In genomic region chr12:110582286-110583136, GRCh38 we compare ENCODE assay signal across 1 cellular context.
TF ChIP-seq lines count a peak whose summit lies in the region.

No MANE protein-coding gene starts in this region.

TF ChIP-seq in K562, 482 proteins besides CTCF, POLR2A, EP300 and RAD21 (continued from another document and continues in another):
- TF ChIP-seq, protein P1, sequence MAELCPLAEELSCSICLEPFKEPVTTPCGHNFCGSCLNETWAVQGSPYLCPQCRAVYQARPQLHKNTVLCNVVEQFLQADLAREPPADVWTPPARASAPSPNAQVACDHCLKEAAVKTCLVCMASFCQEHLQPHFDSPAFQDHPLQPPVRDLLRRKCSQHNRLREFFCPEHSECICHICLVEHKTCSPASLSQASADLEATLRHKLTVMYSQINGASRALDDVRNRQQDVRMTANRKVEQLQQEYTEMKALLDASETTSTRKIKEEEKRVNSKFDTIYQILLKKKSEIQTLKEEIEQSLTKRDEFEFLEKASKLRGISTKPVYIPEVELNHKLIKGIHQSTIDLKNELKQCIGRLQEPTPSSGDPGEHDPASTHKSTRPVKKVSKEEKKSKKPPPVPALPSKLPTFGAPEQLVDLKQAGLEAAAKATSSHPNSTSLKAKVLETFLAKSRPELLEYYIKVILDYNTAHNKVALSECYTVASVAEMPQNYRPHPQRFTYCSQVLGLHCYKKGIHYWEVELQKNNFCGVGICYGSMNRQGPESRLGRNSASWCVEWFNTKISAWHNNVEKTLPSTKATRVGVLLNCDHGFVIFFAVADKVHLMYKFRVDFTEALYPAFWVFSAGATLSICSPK (IDR thresholded peaks at IDR 0.05; ENCODE audit: borderline replicate concordance), result no peak
- TF ChIP-seq, protein P2, sequence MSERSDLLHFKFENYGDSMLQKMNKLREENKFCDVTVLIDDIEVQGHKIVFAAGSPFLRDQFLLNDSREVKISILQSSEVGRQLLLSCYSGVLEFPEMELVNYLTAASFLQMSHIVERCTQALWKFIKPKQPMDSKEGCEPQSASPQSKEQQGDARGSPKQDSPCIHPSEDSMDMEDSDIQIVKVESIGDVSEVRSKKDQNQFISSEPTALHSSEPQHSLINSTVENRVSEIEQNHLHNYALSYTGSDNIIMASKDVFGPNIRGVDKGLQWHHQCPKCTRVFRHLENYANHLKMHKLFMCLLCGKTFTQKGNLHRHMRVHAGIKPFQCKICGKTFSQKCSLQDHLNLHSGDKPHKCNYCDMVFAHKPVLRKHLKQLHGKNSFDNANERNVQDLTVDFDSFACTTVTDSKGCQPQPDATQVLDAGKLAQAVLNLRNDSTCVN (CRISPR knock-in tag; IDR thresholded peaks at IDR 0.05), result no peak
- TF ChIP-seq THRAP3 (IDR thresholded peaks at IDR 0.05; ENCODE audit: borderline replicate concordance), result no peak
- TF ChIP-seq, protein P3, sequence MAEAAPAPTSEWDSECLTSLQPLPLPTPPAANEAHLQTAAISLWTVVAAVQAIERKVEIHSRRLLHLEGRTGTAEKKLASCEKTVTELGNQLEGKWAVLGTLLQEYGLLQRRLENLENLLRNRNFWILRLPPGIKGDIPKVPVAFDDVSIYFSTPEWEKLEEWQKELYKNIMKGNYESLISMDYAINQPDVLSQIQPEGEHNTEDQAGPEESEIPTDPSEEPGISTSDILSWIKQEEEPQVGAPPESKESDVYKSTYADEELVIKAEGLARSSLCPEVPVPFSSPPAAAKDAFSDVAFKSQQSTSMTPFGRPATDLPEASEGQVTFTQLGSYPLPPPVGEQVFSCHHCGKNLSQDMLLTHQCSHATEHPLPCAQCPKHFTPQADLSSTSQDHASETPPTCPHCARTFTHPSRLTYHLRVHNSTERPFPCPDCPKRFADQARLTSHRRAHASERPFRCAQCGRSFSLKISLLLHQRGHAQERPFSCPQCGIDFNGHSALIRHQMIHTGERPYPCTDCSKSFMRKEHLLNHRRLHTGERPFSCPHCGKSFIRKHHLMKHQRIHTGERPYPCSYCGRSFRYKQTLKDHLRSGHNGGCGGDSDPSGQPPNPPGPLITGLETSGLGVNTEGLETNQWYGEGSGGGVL (CRISPR knock-in tag; IDR thresholded peaks at IDR 0.05), result no peak
- TF ChIP-seq, protein P4, sequence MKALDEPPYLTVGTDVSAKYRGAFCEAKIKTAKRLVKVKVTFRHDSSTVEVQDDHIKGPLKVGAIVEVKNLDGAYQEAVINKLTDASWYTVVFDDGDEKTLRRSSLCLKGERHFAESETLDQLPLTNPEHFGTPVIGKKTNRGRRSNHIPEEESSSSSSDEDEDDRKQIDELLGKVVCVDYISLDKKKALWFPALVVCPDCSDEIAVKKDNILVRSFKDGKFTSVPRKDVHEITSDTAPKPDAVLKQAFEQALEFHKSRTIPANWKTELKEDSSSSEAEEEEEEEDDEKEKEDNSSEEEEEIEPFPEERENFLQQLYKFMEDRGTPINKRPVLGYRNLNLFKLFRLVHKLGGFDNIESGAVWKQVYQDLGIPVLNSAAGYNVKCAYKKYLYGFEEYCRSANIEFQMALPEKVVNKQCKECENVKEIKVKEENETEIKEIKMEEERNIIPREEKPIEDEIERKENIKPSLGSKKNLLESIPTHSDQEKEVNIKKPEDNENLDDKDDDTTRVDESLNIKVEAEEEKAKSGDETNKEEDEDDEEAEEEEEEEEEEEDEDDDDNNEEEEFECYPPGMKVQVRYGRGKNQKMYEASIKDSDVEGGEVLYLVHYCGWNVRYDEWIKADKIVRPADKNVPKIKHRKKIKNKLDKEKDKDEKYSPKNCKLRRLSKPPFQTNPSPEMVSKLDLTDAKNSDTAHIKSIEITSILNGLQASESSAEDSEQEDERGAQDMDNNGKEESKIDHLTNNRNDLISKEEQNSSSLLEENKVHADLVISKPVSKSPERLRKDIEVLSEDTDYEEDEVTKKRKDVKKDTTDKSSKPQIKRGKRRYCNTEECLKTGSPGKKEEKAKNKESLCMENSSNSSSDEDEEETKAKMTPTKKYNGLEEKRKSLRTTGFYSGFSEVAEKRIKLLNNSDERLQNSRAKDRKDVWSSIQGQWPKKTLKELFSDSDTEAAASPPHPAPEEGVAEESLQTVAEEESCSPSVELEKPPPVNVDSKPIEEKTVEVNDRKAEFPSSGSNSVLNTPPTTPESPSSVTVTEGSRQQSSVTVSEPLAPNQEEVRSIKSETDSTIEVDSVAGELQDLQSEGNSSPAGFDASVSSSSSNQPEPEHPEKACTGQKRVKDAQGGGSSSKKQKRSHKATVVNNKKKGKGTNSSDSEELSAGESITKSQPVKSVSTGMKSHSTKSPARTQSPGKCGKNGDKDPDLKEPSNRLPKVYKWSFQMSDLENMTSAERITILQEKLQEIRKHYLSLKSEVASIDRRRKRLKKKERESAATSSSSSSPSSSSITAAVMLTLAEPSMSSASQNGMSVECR (CRISPR knock-in tag; IDR thresholded peaks at IDR 0.05), result peak; percentile 85
- TF ChIP-seq EWSR1 (IDR thresholded peaks at IDR 0.05; ENCODE audit: borderline replicate concordance, low read depth, partially characterized antibody), result no peak
- TF ChIP-seq, protein P5, sequence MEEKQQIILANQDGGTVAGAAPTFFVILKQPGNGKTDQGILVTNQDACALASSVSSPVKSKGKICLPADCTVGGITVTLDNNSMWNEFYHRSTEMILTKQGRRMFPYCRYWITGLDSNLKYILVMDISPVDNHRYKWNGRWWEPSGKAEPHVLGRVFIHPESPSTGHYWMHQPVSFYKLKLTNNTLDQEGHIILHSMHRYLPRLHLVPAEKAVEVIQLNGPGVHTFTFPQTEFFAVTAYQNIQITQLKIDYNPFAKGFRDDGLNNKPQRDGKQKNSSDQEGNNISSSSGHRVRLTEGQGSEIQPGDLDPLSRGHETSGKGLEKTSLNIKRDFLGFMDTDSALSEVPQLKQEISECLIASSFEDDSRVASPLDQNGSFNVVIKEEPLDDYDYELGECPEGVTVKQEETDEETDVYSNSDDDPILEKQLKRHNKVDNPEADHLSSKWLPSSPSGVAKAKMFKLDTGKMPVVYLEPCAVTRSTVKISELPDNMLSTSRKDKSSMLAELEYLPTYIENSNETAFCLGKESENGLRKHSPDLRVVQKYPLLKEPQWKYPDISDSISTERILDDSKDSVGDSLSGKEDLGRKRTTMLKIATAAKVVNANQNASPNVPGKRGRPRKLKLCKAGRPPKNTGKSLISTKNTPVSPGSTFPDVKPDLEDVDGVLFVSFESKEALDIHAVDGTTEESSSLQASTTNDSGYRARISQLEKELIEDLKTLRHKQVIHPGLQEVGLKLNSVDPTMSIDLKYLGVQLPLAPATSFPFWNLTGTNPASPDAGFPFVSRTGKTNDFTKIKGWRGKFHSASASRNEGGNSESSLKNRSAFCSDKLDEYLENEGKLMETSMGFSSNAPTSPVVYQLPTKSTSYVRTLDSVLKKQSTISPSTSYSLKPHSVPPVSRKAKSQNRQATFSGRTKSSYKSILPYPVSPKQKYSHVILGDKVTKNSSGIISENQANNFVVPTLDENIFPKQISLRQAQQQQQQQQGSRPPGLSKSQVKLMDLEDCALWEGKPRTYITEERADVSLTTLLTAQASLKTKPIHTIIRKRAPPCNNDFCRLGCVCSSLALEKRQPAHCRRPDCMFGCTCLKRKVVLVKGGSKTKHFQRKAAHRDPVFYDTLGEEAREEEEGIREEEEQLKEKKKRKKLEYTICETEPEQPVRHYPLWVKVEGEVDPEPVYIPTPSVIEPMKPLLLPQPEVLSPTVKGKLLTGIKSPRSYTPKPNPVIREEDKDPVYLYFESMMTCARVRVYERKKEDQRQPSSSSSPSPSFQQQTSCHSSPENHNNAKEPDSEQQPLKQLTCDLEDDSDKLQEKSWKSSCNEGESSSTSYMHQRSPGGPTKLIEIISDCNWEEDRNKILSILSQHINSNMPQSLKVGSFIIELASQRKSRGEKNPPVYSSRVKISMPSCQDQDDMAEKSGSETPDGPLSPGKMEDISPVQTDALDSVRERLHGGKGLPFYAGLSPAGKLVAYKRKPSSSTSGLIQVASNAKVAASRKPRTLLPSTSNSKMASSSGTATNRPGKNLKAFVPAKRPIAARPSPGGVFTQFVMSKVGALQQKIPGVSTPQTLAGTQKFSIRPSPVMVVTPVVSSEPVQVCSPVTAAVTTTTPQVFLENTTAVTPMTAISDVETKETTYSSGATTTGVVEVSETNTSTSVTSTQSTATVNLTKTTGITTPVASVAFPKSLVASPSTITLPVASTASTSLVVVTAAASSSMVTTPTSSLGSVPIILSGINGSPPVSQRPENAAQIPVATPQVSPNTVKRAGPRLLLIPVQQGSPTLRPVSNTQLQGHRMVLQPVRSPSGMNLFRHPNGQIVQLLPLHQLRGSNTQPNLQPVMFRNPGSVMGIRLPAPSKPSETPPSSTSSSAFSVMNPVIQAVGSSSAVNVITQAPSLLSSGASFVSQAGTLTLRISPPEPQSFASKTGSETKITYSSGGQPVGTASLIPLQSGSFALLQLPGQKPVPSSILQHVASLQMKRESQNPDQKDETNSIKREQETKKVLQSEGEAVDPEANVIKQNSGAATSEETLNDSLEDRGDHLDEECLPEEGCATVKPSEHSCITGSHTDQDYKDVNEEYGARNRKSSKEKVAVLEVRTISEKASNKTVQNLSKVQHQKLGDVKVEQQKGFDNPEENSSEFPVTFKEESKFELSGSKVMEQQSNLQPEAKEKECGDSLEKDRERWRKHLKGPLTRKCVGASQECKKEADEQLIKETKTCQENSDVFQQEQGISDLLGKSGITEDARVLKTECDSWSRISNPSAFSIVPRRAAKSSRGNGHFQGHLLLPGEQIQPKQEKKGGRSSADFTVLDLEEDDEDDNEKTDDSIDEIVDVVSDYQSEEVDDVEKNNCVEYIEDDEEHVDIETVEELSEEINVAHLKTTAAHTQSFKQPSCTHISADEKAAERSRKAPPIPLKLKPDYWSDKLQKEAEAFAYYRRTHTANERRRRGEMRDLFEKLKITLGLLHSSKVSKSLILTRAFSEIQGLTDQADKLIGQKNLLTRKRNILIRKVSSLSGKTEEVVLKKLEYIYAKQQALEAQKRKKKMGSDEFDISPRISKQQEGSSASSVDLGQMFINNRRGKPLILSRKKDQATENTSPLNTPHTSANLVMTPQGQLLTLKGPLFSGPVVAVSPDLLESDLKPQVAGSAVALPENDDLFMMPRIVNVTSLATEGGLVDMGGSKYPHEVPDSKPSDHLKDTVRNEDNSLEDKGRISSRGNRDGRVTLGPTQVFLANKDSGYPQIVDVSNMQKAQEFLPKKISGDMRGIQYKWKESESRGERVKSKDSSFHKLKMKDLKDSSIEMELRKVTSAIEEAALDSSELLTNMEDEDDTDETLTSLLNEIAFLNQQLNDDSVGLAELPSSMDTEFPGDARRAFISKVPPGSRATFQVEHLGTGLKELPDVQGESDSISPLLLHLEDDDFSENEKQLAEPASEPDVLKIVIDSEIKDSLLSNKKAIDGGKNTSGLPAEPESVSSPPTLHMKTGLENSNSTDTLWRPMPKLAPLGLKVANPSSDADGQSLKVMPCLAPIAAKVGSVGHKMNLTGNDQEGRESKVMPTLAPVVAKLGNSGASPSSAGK (IDR thresholded peaks at IDR 0.05), result peak; percentile 72
- TF ChIP-seq ZNF124 (CRISPR knock-in tag; IDR thresholded peaks at IDR 0.05), result no peak
- peak; percentile 39; the same call in 1 of the 2 replicates for TF ChIP-seq SPI1 (IDR thresholded peaks at IDR 0.05; ENCODE audit: borderline replicate concordance, low read depth, low read length)
- TF ChIP-seq PBX2 (CRISPR knock-in tag; IDR thresholded peaks at IDR 0.05; ENCODE audit: low read depth), result no peak
- no peak for TF ChIP-seq PBX2 (tag; conservative IDR thresholded peaks at IDR 0.05; ENCODE audit: low read depth)
- TF ChIP-seq, protein P6, sequence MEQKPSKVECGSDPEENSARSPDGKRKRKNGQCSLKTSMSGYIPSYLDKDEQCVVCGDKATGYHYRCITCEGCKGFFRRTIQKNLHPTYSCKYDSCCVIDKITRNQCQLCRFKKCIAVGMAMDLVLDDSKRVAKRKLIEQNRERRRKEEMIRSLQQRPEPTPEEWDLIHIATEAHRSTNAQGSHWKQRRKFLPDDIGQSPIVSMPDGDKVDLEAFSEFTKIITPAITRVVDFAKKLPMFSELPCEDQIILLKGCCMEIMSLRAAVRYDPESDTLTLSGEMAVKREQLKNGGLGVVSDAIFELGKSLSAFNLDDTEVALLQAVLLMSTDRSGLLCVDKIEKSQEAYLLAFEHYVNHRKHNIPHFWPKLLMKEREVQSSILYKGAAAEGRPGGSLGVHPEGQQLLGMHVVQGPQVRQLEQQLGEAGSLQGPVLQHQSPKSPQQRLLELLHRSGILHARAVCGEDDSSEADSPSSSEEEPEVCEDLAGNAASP (IDR thresholded peaks at IDR 0.05), result no peak
- no peak for TF ChIP-seq ZNF197 (CRISPR knock-in tag; IDR thresholded peaks at IDR 0.05; ENCODE audit: low read depth)
- no peak for TF ChIP-seq TOE1 (IDR thresholded peaks at IDR 0.05; ENCODE audit: borderline replicate concordance)
- no peak for TF ChIP-seq TOE1 (CRISPR knock-in tag; IDR thresholded peaks at IDR 0.05; ENCODE audit: borderline replicate concordance, low read depth)
- TF ChIP-seq HNRNPUL1 (IDR thresholded peaks at IDR 0.05; ENCODE audit: low read length), result no peak
- no peak for TF ChIP-seq TAF1 (IDR thresholded peaks at IDR 0.05; ENCODE audit: control insufficient read depth, extremely low read depth, insufficient read depth, low read length, severe bottlenecking)
- TF ChIP-seq, protein P7, sequence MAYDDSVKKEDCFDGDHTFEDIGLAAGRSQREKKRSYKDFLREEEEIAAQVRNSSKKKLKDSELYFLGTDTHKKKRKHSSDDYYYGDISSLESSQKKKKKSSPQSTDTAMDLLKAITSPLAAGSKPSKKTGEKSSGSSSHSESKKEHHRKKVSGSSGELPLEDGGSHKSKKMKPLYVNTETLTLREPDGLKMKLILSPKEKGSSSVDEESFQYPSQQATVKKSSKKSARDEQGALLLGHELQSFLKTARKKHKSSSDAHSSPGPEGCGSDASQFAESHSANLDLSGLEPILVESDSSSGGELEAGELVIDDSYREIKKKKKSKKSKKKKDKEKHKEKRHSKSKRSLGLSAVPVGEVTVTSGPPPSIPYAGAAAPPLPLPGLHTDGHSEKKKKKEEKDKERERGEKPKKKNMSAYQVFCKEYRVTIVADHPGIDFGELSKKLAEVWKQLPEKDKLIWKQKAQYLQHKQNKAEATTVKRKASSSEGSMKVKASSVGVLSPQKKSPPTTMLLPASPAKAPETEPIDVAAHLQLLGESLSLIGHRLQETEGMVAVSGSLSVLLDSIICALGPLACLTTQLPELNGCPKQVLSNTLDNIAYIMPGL (CRISPR knock-in tag; IDR thresholded peaks at IDR 0.05), result 0 out of 2 replicates have a peak, but pooled peaks have one; percentile 59
- no peak for TF ChIP-seq ZNF584 (CRISPR knock-in tag; IDR thresholded peaks at IDR 0.05; ENCODE audit: low read depth)
- no peak for TF ChIP-seq ZFP1 (CRISPR knock-in tag; IDR thresholded peaks at IDR 0.05)
